ENCODE assay signal across 20 cellular contexts in the genomic region with DNA sequence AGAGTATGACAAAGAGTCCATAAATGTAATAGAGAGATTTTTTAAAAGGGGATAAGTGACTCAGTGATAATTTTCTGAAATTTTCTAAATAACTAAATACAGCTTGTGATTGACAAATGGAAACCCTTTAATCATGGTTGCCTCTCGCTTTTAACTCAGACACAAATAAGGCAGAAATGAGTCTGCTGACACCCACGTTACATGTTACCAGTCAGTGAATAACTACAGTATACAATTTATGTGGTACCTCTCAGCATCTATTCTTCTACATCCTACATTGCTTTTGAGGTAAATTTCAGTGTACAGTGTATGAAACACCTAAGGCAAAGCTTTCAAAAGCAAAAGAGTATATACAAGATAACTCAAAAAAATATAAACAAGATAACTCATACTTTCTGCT. TPM values are rescaled to one million over a fixed set of nuclear protein-coding genes. Genes with fewer than 3 reads are reported as not detected.
DNase-seq lines count a peak whose midpoint lies in the region; ATAC-seq and TF ChIP-seq lines count a peak whose summit lies in the region.
"Had no signal": no experiment of that assay in that cellular context is flagged by ENCODE, and none has a peak within 500 bp of the region (broad histone marks: within the 10 kb centered on the region; RNA-seq: fewer than 3 reads in every experiment).

No MANE protein-coding gene starts in this region.

- peak; percentile 16 for ATAC-seq in activated CD4-positive, alpha-beta T cell treated with anti-CD3 and anti-CD28 coated beads for 36 hours
- peak; percentile 56 for ATAC-seq in stimulated activated effector memory CD8-positive, alpha-beta T cell treated with anti-CD3 and anti-CD28 coated beads, Interleukin-12 subunit alpha, Interleukin-12 subunit beta, amount 100 ng/mL, for 72 hours
- ATAC-seq: CD8-positive, alpha-beta T cell had no signal

- peaks cover 4% of the 10 kb centered on the region; the same call in 1 of the 2 replicates for H3F3A ChIP-seq in Loucy (ENCODE audit: low read depth)

- H3K9ac ChIP-seq in Loucy (ENCODE audit: low read depth, low read length, poor library complexity, severe bottlenecking) = peak overlapping the region; percentile 92
- H3K9ac ChIP-seq: BLaER1 had no signal

- intact Hi-C loops in activated CD4-positive, alpha-beta T cell treated with anti-CD3 and anti-CD28 coated beads for 36 hours (cut with DNase I, micrococcal nuclease) = loop anchor here in 1 of 2 experiments (5.0 kb wide), 1 partner anchor 145 kb away; no protein-coding TSS in a partner anchor
- intact Hi-C loops in OCI-LY7 (cut with micrococcal nuclease; ENCODE audit: unreplicated experiment) (no loop called here), MCF 10A (cut with micrococcal nuclease) (no loop called here)

- H3K4me1 Mint-ChIP-seq in activated CD4-positive, alpha-beta T cell treated with anti-CD3 and anti-CD28 coated beads for 36 hours = peaks cover 30% of the 10 kb centered on the region
- peaks cover 38% of the 10 kb centered on the region for H3K4me1 Mint-ChIP-seq in activated CD4-positive, alpha-beta T cell treated with anti-CD3 and anti-CD28 coated beads, Interleukin-2, amount 10 ng/mL, durations not matched to agents 7 days and 5 days
- peaks cover 24% of the 10 kb centered on the region for H3K4me1 Mint-ChIP-seq in stimulated activated effector memory CD8-positive, alpha-beta T cell treated with anti-CD3 and anti-CD28 coated beads, Interleukin-12 subunit alpha, Interleukin-12 subunit beta, amount 100 ng/mL, for 72 hours
- peaks cover 9% of the 10 kb centered on the region for H3K4me1 Mint-ChIP-seq in MCF 10A (ENCODE audit: insufficient read depth, unreplicated experiment)

- H3K79me2 ChIP-seq in Loucy (ENCODE audit: insufficient read depth, low read length) (peaks cover 53% of the 10 kb centered on the region), OCI-LY7 (ENCODE audit: insufficient read depth, low read depth, low read length) (peaks cover 62% of the 10 kb centered on the region)

- H3K27me3 ChIP-seq in Loucy (ENCODE audit: insufficient read depth, low read length, poor library complexity, severe bottlenecking) = no peaks in the 10 kb centered on the region
- H3K27me3 ChIP-seq: BE2C, BLaER1 had no signal

- peak overlapping the region; percentile 88 for H3K4me2 ChIP-seq in Loucy (ENCODE audit: low read depth, low read length, poor library complexity, severe bottlenecking)
- peak overlapping the region; percentile 100; the same call in 1 of the 2 replicates for H3K4me2 ChIP-seq in OCI-LY7 (ENCODE audit: low read length)

- DNase-seq in activated CD4-positive, alpha-beta T cell treated with anti-CD3 and anti-CD28 coated beads for 36 hours = peak; percentile 27
- DNase-seq in activated CD4-positive, alpha-beta T cell treated with anti-CD3 and anti-CD28 coated beads, Interleukin-2, amount 10 ng/mL, durations not matched to agents 7 days and 5 days = no peak
- no peak for DNase-seq in OCI-LY7 (ENCODE audit: low spot score)
- DNase-seq in stimulated activated effector memory CD8-positive, alpha-beta T cell treated with anti-CD3 and anti-CD28 coated beads, Interleukin-12 subunit alpha, Interleukin-12 subunit beta, amount 100 ng/mL, for 72 hours (ENCODE audit: low spot score in 2 of 2) = no peak
- DNase-seq in GM19240 (ENCODE audit: insufficient read length, low spot score) = no peak
- no peak for DNase-seq in MCF 10A (ENCODE audit: unreplicated experiment)
- DNase-seq in NCI-H128 (lab: John Stamatoyannopoulos, UW; ENCODE audit: unreplicated experiment) = no peak
- DNase-seq: 8988T; ACHN; BE2C; C1 segment of cervical spinal cord; Caco-2; Calu3; CD4-positive, alpha-beta T cell; CD8-positive, alpha-beta T cell; DMS79 treated with DMSO at 0.1 percent for 48 hours; GF-D8 had no signal

- H3K9me2 ChIP-seq in Loucy (replicated peaks; ENCODE audit: low read depth, low read length) = no peaks in the 10 kb centered on the region
- no peaks in the 10 kb centered on the region for H3K9me2 ChIP-seq in OCI-LY7 (ENCODE audit: insufficient read depth, low read length)

- H3K9me3 Mint-ChIP-seq in activated CD4-positive, alpha-beta T cell treated with anti-CD3 and anti-CD28 coated beads for 36 hours (ENCODE audit: low read depth) = no peaks in the 10 kb centered on the region
- no peaks in the 10 kb centered on the region for H3K9me3 Mint-ChIP-seq in activated CD4-positive, alpha-beta T cell treated with anti-CD3 and anti-CD28 coated beads, Interleukin-2, amount 10 ng/mL, durations not matched to agents 7 days and 5 days
- H3K9me3 Mint-ChIP-seq in stimulated activated effector memory CD8-positive, alpha-beta T cell treated with anti-CD3 and anti-CD28 coated beads, Interleukin-12 subunit alpha, Interleukin-12 subunit beta, amount 100 ng/mL, for 72 hours = no peaks in the 10 kb centered on the region
- no peaks in the 10 kb centered on the region for H3K9me3 Mint-ChIP-seq in MCF 10A (ENCODE audit: unreplicated experiment)
- H3K9me3 Mint-ChIP-seq: CD14-positive monocyte; CD4-positive, alpha-beta T cell; CD8-positive, alpha-beta T cell had no signal

- no peaks in the 10 kb centered on the region for H4K20me1 ChIP-seq in Loucy (ENCODE audit: insufficient read depth, low read length, poor library complexity, severe bottlenecking)
- peaks cover 5% of the 10 kb centered on the region; the same call in 1 of the 2 replicates for H4K20me1 ChIP-seq in OCI-LY7 (ENCODE audit: insufficient read depth, low read length)
- H4K20me1 ChIP-seq: BLaER1 had no signal

- H3K27me3 Mint-ChIP-seq in activated CD4-positive, alpha-beta T cell treated with anti-CD3 and anti-CD28 coated beads for 36 hours = no peaks in the 10 kb centered on the region
- no peaks in the 10 kb centered on the region for H3K27me3 Mint-ChIP-seq in activated CD4-positive, alpha-beta T cell treated with anti-CD3 and anti-CD28 coated beads, Interleukin-2, amount 10 ng/mL, durations not matched to agents 7 days and 5 days
- no peaks in the 10 kb centered on the region for H3K27me3 Mint-ChIP-seq in MCF 10A (ENCODE audit: insufficient read depth, unreplicated experiment)
- H3K27me3 Mint-ChIP-seq: CD4-positive, alpha-beta T cell had no signal

- H3K4me1 ChIP-seq in Loucy (ENCODE audit: insufficient read depth, low read length, poor library complexity, severe bottlenecking) (peaks cover 41% of the 10 kb centered on the region), OCI-LY7 (ENCODE audit: insufficient read depth, low read length, poor library complexity, severe bottlenecking) (peaks cover 17% of the 10 kb centered on the region)
- H3K4me1 ChIP-seq: BE2C had no signal

- no peak overlapping the region for H3K4me3 Mint-ChIP-seq in activated CD4-positive, alpha-beta T cell treated with anti-CD3 and anti-CD28 coated beads for 36 hours
- no peak overlapping the region for H3K4me3 Mint-ChIP-seq in activated CD4-positive, alpha-beta T cell treated with anti-CD3 and anti-CD28 coated beads, Interleukin-2, amount 10 ng/mL, durations not matched to agents 7 days and 5 days
- H3K4me3 Mint-ChIP-seq in stimulated activated effector memory CD8-positive, alpha-beta T cell treated with anti-CD3 and anti-CD28 coated beads, Interleukin-12 subunit alpha, Interleukin-12 subunit beta, amount 100 ng/mL, for 72 hours = no peak overlapping the region
- no peak overlapping the region for H3K4me3 Mint-ChIP-seq in MCF 10A (ENCODE audit: unreplicated experiment)
- H3K4me3 Mint-ChIP-seq: CD14-positive monocyte; CD4-positive, alpha-beta T cell; CD8-positive, alpha-beta T cell had no signal

- TF ChIP-seq CTCF in Loucy (conservative IDR thresholded peaks at IDR 0.05; ENCODE audit: low read length) (no peak), OCI-LY7 (conservative IDR thresholded peaks at IDR 0.05; ENCODE audit: low read length) (no peak), MCF 10A (IDR thresholded peaks at IDR 0.05; ENCODE audit: unreplicated experiment) (no peak)

- H2AFZ ChIP-seq in Loucy (ENCODE audit: low read length) (no peak overlapping the region), OCI-LY7 (ENCODE audit: low read length) (no peak overlapping the region)

- H3K36me3 ChIP-seq in Loucy (ENCODE audit: insufficient read depth, low read length) (no peaks in the 10 kb centered on the region), OCI-LY7 (ENCODE audit: insufficient read depth, low read length) (peaks cover 36% of the 10 kb centered on the region)

- H3K9me3 ChIP-seq in Loucy (ENCODE audit: insufficient read depth, low read depth, low read length) (no peaks in the 10 kb centered on the region), OCI-LY7 (ENCODE audit: low read length) (no peaks in the 10 kb centered on the region)
- H3K9me3 ChIP-seq: BE2C, BLaER1, Caco-2 had no signal

- H3K36me3 Mint-ChIP-seq in activated CD4-positive, alpha-beta T cell treated with anti-CD3 and anti-CD28 coated beads for 36 hours (ENCODE audit: low read depth) = peaks cover 21% of the 10 kb centered on the region
- H3K36me3 Mint-ChIP-seq in activated CD4-positive, alpha-beta T cell treated with anti-CD3 and anti-CD28 coated beads, Interleukin-2, amount 10 ng/mL, durations not matched to agents 7 days and 5 days (ENCODE audit: low read depth) = peaks cover 21% of the 10 kb centered on the region
- peaks cover 30% of the 10 kb centered on the region for H3K36me3 Mint-ChIP-seq in stimulated activated effector memory CD8-positive, alpha-beta T cell treated with anti-CD3 and anti-CD28 coated beads, Interleukin-12 subunit alpha, Interleukin-12 subunit beta, amount 100 ng/mL, for 72 hours
- peaks cover 33% of the 10 kb centered on the region for H3K36me3 Mint-ChIP-seq in MCF 10A (ENCODE audit: insufficient read depth, unreplicated experiment)

- H3K27ac Mint-ChIP-seq in activated CD4-positive, alpha-beta T cell treated with anti-CD3 and anti-CD28 coated beads for 36 hours = no peak overlapping the region
- H3K27ac Mint-ChIP-seq in activated CD4-positive, alpha-beta T cell treated with anti-CD3 and anti-CD28 coated beads, Interleukin-2, amount 10 ng/mL, durations not matched to agents 7 days and 5 days = no peak overlapping the region
- H3K27ac Mint-ChIP-seq in stimulated activated effector memory CD8-positive, alpha-beta T cell treated with anti-CD3 and anti-CD28 coated beads, Interleukin-12 subunit alpha, Interleukin-12 subunit beta, amount 100 ng/mL, for 72 hours = no peak overlapping the region
- no peak overlapping the region for H3K27ac Mint-ChIP-seq in MCF 10A (ENCODE audit: low read depth, unreplicated experiment)
- H3K27ac Mint-ChIP-seq: CD4-positive, alpha-beta T cell; CD8-positive, alpha-beta T cell had no signal

- peak overlapping the region; percentile 28 for H3K27ac ChIP-seq in OCI-LY7 (ENCODE audit: low read depth, low read length, poor library complexity, severe bottlenecking)
- H3K27ac ChIP-seq: BLaER1 had no signal

- POLR2A ChIA-PET in activated CD4-positive, alpha-beta T cell treated with anti-CD3 and anti-CD28 coated beads for 36 hours (lab: Charles Lee) = no interaction called here
- POLR2A ChIA-PET in activated CD4-positive, alpha-beta T cell treated with anti-CD3 and anti-CD28 coated beads, Interleukin-2, amount 10 ng/mL, durations not matched to agents 7 days and 5 days (lab: Charles Lee) = no interaction called here
- POLR2A ChIA-PET in OCI-LY7 (lab: Charles Lee) (interaction anchor here (1.2 to 1.6 kb wide), 2 partner anchors 11 to 19 kb away, joined by 6 to 12 read pairs; partner anchors contain the start of gene ARL5B), MCF 10A (lab: Yijun Ruan, JAX) (interaction anchor here (1.1 to 1.2 kb wide), 2 partner anchors 12 to 20 kb away, joined by 5 read pairs; partner anchors contain the start of gene ARL5B)

- BruUV-seq in OCI-LY7 (replicated peaks; lab: Mats Ljungman, UMichigan) = no TSS peak
- no TSS peak for BruUV-seq in MCF 10A (replicated peaks; lab: Mats Ljungman, UMichigan)

- CTCF ChIA-PET in activated CD4-positive, alpha-beta T cell treated with anti-CD3 and anti-CD28 coated beads for 36 hours (lab: Charles Lee) = interaction anchor here (0.7 kb wide), 1 partner anchor 42 kb away, joined by 3 read pairs; no protein-coding TSS in a partner anchor
- CTCF ChIA-PET in activated CD4-positive, alpha-beta T cell treated with anti-CD3 and anti-CD28 coated beads, Interleukin-2, amount 10 ng/mL, durations not matched to agents 7 days and 5 days (lab: Charles Lee) = interaction anchor here (0.8 kb wide), 1 partner anchor 12 kb away, joined by 3 read pairs; the partner anchor contains the start of gene ARL5B
- CTCF ChIA-PET in OCI-LY7 (lab: Charles Lee; ENCODE audit: unreplicated experiment) = no interaction called here
- CTCF ChIA-PET in MCF 10A (lab: Yijun Ruan, JAX) = interaction anchor here (0.6 kb wide), 2 partner anchors 11 to 1275 kb away, joined by 3 read pairs; no protein-coding TSS in a partner anchor

- H3K4me3 ChIP-seq in Loucy (ENCODE audit: low read length, poor library complexity, severe bottlenecking) (peak overlapping the region; percentile 94), OCI-LY7 (ENCODE audit: low read depth, low read length, poor library complexity, severe bottlenecking) (no peak overlapping the region)
- H3K4me3 ChIP-seq: BLaER1 had no signal

RNA-seq across cellular contexts. Expression of gene NSUN6, which starts 4.2 kb away (rescaled TPM):
- 10 to 100 TPM; 15.7 to 16.0 TPM for total RNA-seq in activated CD4-positive, alpha-beta T cell treated with anti-CD3 and anti-CD28 coated beads for 36 hours
- total RNA-seq in activated CD4-positive, alpha-beta T cell treated with anti-CD3 and anti-CD28 coated beads, Interleukin-2, amount 10 ng/mL, durations not matched to agents 7 days and 5 days = 10 to 100 TPM; 21.7 to 22.0 TPM
- total RNA-seq in OCI-LY7 (2014; rRNA removed; shearing (Covaris generic)) = 20.0 and 23.2 TPM in 2 replicates
- total RNA-seq in OCI-LY7 (2022) = 27.2 and 36.0 TPM in 2 replicates
- 16.0 and 16.2 TPM in 2 replicates for total RNA-seq in MCF 10A (2022)

RNA-seq across cellular contexts. Expression of gene ARL5B, which starts 12.1 kb away (rescaled TPM):
- total RNA-seq in activated CD4-positive, alpha-beta T cell treated with anti-CD3 and anti-CD28 coated beads for 36 hours = 10 to 100 TPM; 11.3 to 12.0 TPM
- total RNA-seq in activated CD4-positive, alpha-beta T cell treated with anti-CD3 and anti-CD28 coated beads, Interleukin-2, amount 10 ng/mL, durations not matched to agents 7 days and 5 days = 10 to 100 TPM in 1 of 2 experiments, 1 to 10 TPM in 1; 9.8 to 11.6 TPM
- 9.9 and 11.5 TPM in 2 replicates for total RNA-seq in OCI-LY7 (2014; rRNA removed; shearing (Covaris generic))
- total RNA-seq in OCI-LY7 (2022) (17.5 and 20.0 TPM in 2 replicates), MCF 10A (2022) (22.0 and 23.1 TPM in 2 replicates)

Comparison
In these comparisons a context has a peak if more than half of its experiments do, and no peak if none do; other contexts are left out.
1. POLR2A ChIA-PET loops: an anchor here in OCI-LY7 (1.2 to 1.6 kb wide) and MCF 10A (1.1 to 1.2 kb wide); none called in activated CD4-positive, alpha-beta T cell treated with anti-CD3 and anti-CD28 coated beads for 36 hours and activated CD4-positive, alpha-beta T cell treated with anti-CD3 and anti-CD28 coated beads, Interleukin-2, amount 10 ng/mL, durations not matched to agents 7 days and 5 days.